Comparison of ENCODE assay signal across 20 cellular contexts in the genomic region with DNA sequence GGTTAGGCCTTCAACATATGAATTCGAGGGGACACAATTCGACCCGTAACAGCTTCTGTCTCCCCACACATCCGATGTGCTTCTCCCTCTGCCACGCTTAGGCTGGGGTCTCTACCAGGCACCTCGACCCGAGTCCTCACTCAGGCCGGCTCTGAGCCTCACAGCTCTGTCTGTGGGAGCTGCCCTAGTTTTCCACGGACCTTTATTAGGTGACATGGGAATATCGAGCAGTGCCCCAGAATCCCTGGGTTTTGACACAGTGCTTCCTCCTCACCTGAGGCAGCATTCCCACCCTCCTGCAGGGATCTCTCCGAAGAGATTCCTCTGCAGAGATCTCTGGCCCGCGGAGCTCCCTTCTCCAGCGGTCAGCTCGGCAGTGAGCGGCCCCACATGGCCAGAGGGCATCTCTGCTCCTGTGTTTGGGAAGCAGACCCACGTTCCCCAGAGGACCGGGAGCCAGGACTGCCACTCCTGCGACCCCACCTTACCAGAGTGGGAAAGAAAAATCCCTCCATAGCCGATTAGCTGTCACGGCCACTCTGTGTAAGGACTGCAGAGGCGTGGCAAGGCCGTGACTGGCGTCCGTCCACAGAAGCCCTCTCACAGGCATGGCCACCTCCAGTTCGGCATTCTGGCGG. TPM values are rescaled to one million over a fixed set of nuclear protein-coding genes. Genes with fewer than 3 reads are reported as not detected.
A peak's percentile ranks its signal among the peaks of the same experiment; 100 is the strongest.
DNase-seq lines count a peak whose midpoint lies in the region; ATAC-seq and TF ChIP-seq lines count a peak whose summit lies in the region.
"Had no signal": no experiment of that assay in that cellular context is flagged by ENCODE, and none has a peak within 500 bp of the region (broad histone marks: within the 10 kb centered on the region; RNA-seq: fewer than 3 reads in every experiment).

No MANE protein-coding gene starts in this region.

- peak overlapping the region; percentile 31 for H3K27ac Mint-ChIP-seq in T-helper 2 cell treated with Interferon-gamma antibody and Interleukin-4, amounts not matched to agents 5 μg/mL and 100 μg/mL, for 36 hours
- H3K27ac Mint-ChIP-seq: IgD-negative memory B cell had no signal

- H3K4me1 Mint-ChIP-seq in T-helper 2 cell treated with Interferon-gamma antibody and Interleukin-4, amounts not matched to agents 5 μg/mL and 100 μg/mL, for 36 hours (ENCODE audit: low read depth): peaks cover 10% of the 10 kb centered on the region

- H3K79me2 ChIP-seq in hepatocyte: peaks cover 12% of the 10 kb centered on the region
- no peaks in the 10 kb centered on the region for H3K79me2 ChIP-seq in mesendoderm (ENCODE audit: control insufficient read depth, insufficient read depth, low read length)

- H2BK15ac ChIP-seq in mesendoderm (replicated peaks; ENCODE audit: low read depth): no peak overlapping the region

- no peak overlapping the region for H3K18ac ChIP-seq in mesendoderm (ENCODE audit: low read length)

- no peak overlapping the region for H4K5ac ChIP-seq in mesendoderm (ENCODE audit: low read length)

- peaks cover 9% of the 10 kb centered on the region for H3K36me3 Mint-ChIP-seq in T-helper 2 cell treated with Interferon-gamma antibody and Interleukin-4, amounts not matched to agents 5 μg/mL and 100 μg/mL, for 36 hours (ENCODE audit: low read depth)

- H3K23ac ChIP-seq in mesendoderm (ENCODE audit: low read length): no peak overlapping the region

- H4K8ac ChIP-seq in mesendoderm (ENCODE audit: low read depth, low read length): no peak overlapping the region

- peaks cover 14% of the 10 kb centered on the region for H3K4me1 ChIP-seq in hepatocyte (ENCODE audit: insufficient read depth)
- H3K4me1 ChIP-seq in mesendoderm (ENCODE audit: control insufficient read depth, low read depth, low read length): peaks cover 2% of the 10 kb centered on the region

- no peaks in the 10 kb centered on the region for H3K9me2 ChIP-seq in hepatocyte (replicated peaks; ENCODE audit: insufficient read depth)

- intact Hi-C loops in sciatic nerve (cut with DNase I): loop anchor here (5.0 kb wide), 1 partner anchor 55 kb away; no protein-coding TSS in a partner anchor

- H3K27me3 ChIP-seq in hepatocyte (no peaks in the 10 kb centered on the region), mesendoderm (ENCODE audit: insufficient read depth, low read length, poor library complexity) (peaks cover 2% of the 10 kb centered on the region)

- POLR2A ChIA-PET in RWPE1 (lab: Yijun Ruan, JAX; ENCODE audit: low non-redundant PET): no interaction called here

- H3K4me3 Mint-ChIP-seq in T-helper 2 cell treated with Interferon-gamma antibody and Interleukin-4, amounts not matched to agents 5 μg/mL and 100 μg/mL, for 36 hours: no peak overlapping the region

- H3K4me3 ChIP-seq in hepatocyte: no peak overlapping the region
- H3K4me3 ChIP-seq in mesendoderm (ENCODE audit: low read length): no peak overlapping the region
- H3K4me3 ChIP-seq: HAP-1 had no signal

- CTCF ChIA-PET in RWPE1 (lab: Yijun Ruan, JAX): interaction anchor here (1.2 to 3.2 kb wide), 2 partner anchors 34 to 53 kb away, joined by 3 to 28 read pairs; no protein-coding TSS in a partner anchor

- H3K4ac ChIP-seq in mesendoderm (ENCODE audit: low read depth, low read length): no peak overlapping the region

- H4K20me1 ChIP-seq in hepatocyte (ENCODE audit: insufficient read depth, poor library complexity, severe bottlenecking): no peaks in the 10 kb centered on the region

- H3K79me1 ChIP-seq in mesendoderm (ENCODE audit: low read length): no peaks in the 10 kb centered on the region

- peaks cover 22% of the 10 kb centered on the region for H3K27me3 Mint-ChIP-seq in T-helper 2 cell treated with Interferon-gamma antibody and Interleukin-4, amounts not matched to agents 5 μg/mL and 100 μg/mL, for 36 hours (ENCODE audit: low read depth)

- ATAC-seq in sciatic nerve: no peak

- no peak overlapping the region for H2BK5ac ChIP-seq in mesendoderm (ENCODE audit: low read length)

- no peak overlapping the region for H3K56ac ChIP-seq in mesendoderm (ENCODE audit: low read length)

- H2AK5ac ChIP-seq in mesendoderm (ENCODE audit: low read length): no peak overlapping the region

- DNase-seq in T-helper 2 cell treated with Interferon-gamma antibody and Interleukin-4, amounts not matched to agents 5 μg/mL and 100 μg/mL, for 36 hours (ENCODE audit: low spot score): no peak
- DNase-seq in T-helper 2 cell (no peak), RWPE1 (ENCODE audit: low spot score) (no peak), hepatocyte (ENCODE audit: low spot score) (peak; percentile 4), sciatic nerve (ENCODE audit: low spot score) (peak; percentile 56), mesendoderm (no peak), hypothalamus (lab: John Stamatoyannopoulos, UW) (no peak)
- DNase-seq in activated naive CD4-positive, alpha-beta T cell treated with anti-CD3 and anti-CD28 coated beads, Interleukin-2, amount 50 U/mL, for 16 hours: no peak
- DNase-seq: AML-193, DND-41, Karpas-422, NCI-H1048, NCI-H1436 treated with DMSO at 0.1 percent for 48 hours, NCI-H2029, NCI-H345, NCI-H524 treated with DMSO at 0.1 percent for 48 hours had no signal

- no peak overlapping the region for H3K9ac ChIP-seq in mesendoderm (ENCODE audit: low read length)

- H3K9me3 Mint-ChIP-seq in T-helper 2 cell treated with Interferon-gamma antibody and Interleukin-4, amounts not matched to agents 5 μg/mL and 100 μg/mL, for 36 hours: peaks cover 8% of the 10 kb centered on the region

- H3K4me2 ChIP-seq in hepatocyte (no peak overlapping the region), mesendoderm (ENCODE audit: low read length) (no peak overlapping the region)

- 88% methylated on average over 27 of the region's 27 CpGs for WGBS in hepatocyte (ENCODE audit: low lambda C conversion rate, missing lambda C conversion rate)
- WGBS in mesendoderm (ENCODE audit: extremely low coverage, insufficient coverage, low lambda C conversion rate): no CpG with 5 or more reads among the region's 27 CpGs

- no peaks in the 10 kb centered on the region for H3K9me3 ChIP-seq in hepatocyte (ENCODE audit: low read depth)

- H2AFZ ChIP-seq in hepatocyte: no peak overlapping the region

- TF ChIP-seq CTCF in RWPE1 (conservative IDR thresholded peaks at IDR 0.05; ENCODE audit: low read depth) (no peak), hepatocyte (IDR thresholded peaks at IDR 0.05; ENCODE audit: poor library complexity) (no peak)

- peak overlapping the region; percentile 60; the same call in 1 of the 2 replicates for H3K27ac ChIP-seq in RWPE1
- H3K27ac ChIP-seq in hepatocyte: no peak overlapping the region
- no peak overlapping the region for H3K27ac ChIP-seq in mesendoderm (ENCODE audit: low read depth, low read length)
- H3K27ac ChIP-seq: 22Rv1, C4-2B had no signal

- H2BK120ac ChIP-seq in mesendoderm (ENCODE audit: low read depth, low read length): no peak overlapping the region

- H3K36me3 ChIP-seq in hepatocyte (replicated peaks; ENCODE audit: insufficient read depth, low read depth) (no peaks in the 10 kb centered on the region), mesendoderm (ENCODE audit: control insufficient read depth, insufficient read depth, low read length) (no peaks in the 10 kb centered on the region)

RNA-seq across cellular contexts. Expression of gene ZBTB42, which starts 21.2 kb away (rescaled TPM):
- 8.6 and 13.0 TPM in 2 replicates for total RNA-seq in hepatocyte
- 3.6 TPM in 2 replicates for polyA plus RNA-seq in hepatocyte
- 3.6 TPM for total RNA-seq in sciatic nerve
- 0.67 TPM for polyA plus RNA-seq in mesendoderm (2013, experiment 1 of 2)
- 0.73 TPM for polyA plus RNA-seq in mesendoderm (2013, experiment 2 of 2)

RNA-seq across cellular contexts. Expression of gene AKT1, which starts 26.5 kb away (rescaled TPM):
- 120 and 124 TPM in 2 replicates for total RNA-seq in hepatocyte
- 155 and 159 TPM in 2 replicates for polyA plus RNA-seq in hepatocyte
- 90.4 TPM for total RNA-seq in sciatic nerve
- polyA plus RNA-seq in mesendoderm (2013, experiment 1 of 2): 32.4 TPM
- polyA plus RNA-seq in mesendoderm (2013, experiment 2 of 2): 32.3 TPM

RNA-seq across cellular contexts. Expression of gene CEP170B, which starts 43.0 kb away (rescaled TPM):
- 12.0 and 20.3 TPM in 2 replicates for total RNA-seq in hepatocyte
- 7.6 and 9.5 TPM in 2 replicates for polyA plus RNA-seq in hepatocyte
- 15.3 TPM for total RNA-seq in sciatic nerve
- 14.9 TPM for polyA plus RNA-seq in mesendoderm (2013, experiment 1 of 2)
- 14.7 TPM for polyA plus RNA-seq in mesendoderm (2013, experiment 2 of 2)
- polyA plus RNA-seq: IgD-negative memory B cell had no signal

Comparison
In these comparisons a context has a peak if more than half of its experiments do, and no peak if none do; other contexts are left out.
1. DNase-seq: peak in hepatocyte (single experiment) and sciatic nerve (single experiment); none in T-helper 2 cell treated with Interferon-gamma antibody and Interleukin-4, amounts not matched to agents 5 μg/mL and 100 μg/mL, for 36 hours (single experiment), T-helper 2 cell (0 of 5), RWPE1 (single experiment), mesendoderm (single experiment), activated naive CD4-positive, alpha-beta T cell treated with anti-CD3 and anti-CD28 coated beads, Interleukin-2, amount 50 U/mL, for 16 hours (single experiment) and hypothalamus (0 of 51).